In genomic region chr6:15158821-15159619, GRCh38 we compare ENCODE assay signal across 22 cellular contexts.
DNase-seq lines count a peak whose midpoint lies in the region; ATAC-seq and TF ChIP-seq lines count a peak whose summit lies in the region.
"Had no signal": no experiment of that assay in that cellular context is flagged by ENCODE, and none has a peak within 500 bp of the region (broad histone marks: within the 10 kb centered on the region; RNA-seq: fewer than 3 reads in every experiment).

No MANE protein-coding gene starts in this region.

- no peak overlapping the region for H3K4me3 ChIP-seq in WERI-Rb-1 (ENCODE audit: low read depth, low read length)
- H3K4me3 ChIP-seq in spleen, result no peak overlapping the region
- H3K4me3 ChIP-seq: A549; BLaER1 treated with 17β-estradiol and CSF1 and Interleukin-3, amounts not matched to agents 10 nM and 100 nM; GM12878; HAP-1 had no signal

- no peak for ATAC-seq in stimulated activated naive CD8-positive, alpha-beta T cell treated with anti-CD3 and anti-CD28 coated beads, Interleukin-15, amount 100 ng/mL, for 72 hours
- no peak for ATAC-seq in HG02610 (IDR thresholded peaks at IDR 0.05; ENCODE audit: unreplicated experiment)
- ATAC-seq: A549, GM12878 had no signal

- intact Hi-C loops in spleen (cut with DNase I; ENCODE audit: low total_unique reads), result no loop called here

- no peaks in the 10 kb centered on the region for H3K4me1 Mint-ChIP-seq in stimulated activated naive CD8-positive, alpha-beta T cell treated with anti-CD3 and anti-CD28 coated beads, Interleukin-15, Interleukin-2, amounts not matched to agents 100 ng/mL and 50 ng/mL, for 24 hours (ENCODE audit: low read depth)
- no peaks in the 10 kb centered on the region for H3K4me1 Mint-ChIP-seq in stimulated activated naive CD8-positive, alpha-beta T cell treated with anti-CD3 and anti-CD28 coated beads, Interleukin-15, amount 100 ng/mL, for 72 hours
- H3K4me1 Mint-ChIP-seq in neural crest cell, result no peaks in the 10 kb centered on the region
- H3K4me1 Mint-ChIP-seq: CD14-positive monocyte had no signal

- no peaks in the 10 kb centered on the region for H3K36me3 Mint-ChIP-seq in stimulated activated naive CD8-positive, alpha-beta T cell treated with anti-CD3 and anti-CD28 coated beads, Interleukin-15, Interleukin-2, amounts not matched to agents 100 ng/mL and 50 ng/mL, for 24 hours (ENCODE audit: low read depth)
- H3K36me3 Mint-ChIP-seq in neural crest cell (ENCODE audit: low read depth), result no peaks in the 10 kb centered on the region
- H3K36me3 Mint-ChIP-seq: CD14-positive monocyte had no signal

- H3K4me3 Mint-ChIP-seq in stimulated activated naive CD8-positive, alpha-beta T cell treated with anti-CD3 and anti-CD28 coated beads, Interleukin-15, Interleukin-2, amounts not matched to agents 100 ng/mL and 50 ng/mL, for 24 hours, result no peak overlapping the region
- no peak overlapping the region for H3K4me3 Mint-ChIP-seq in stimulated activated naive CD8-positive, alpha-beta T cell treated with anti-CD3 and anti-CD28 coated beads, Interleukin-15, amount 100 ng/mL, for 72 hours
- H3K4me3 Mint-ChIP-seq in neural crest cell, result no peak overlapping the region
- H3K4me3 Mint-ChIP-seq: CD14-positive monocyte; CD4-positive, alpha-beta T cell had no signal

- H3K27ac ChIP-seq in WERI-Rb-1 (no peak overlapping the region), spleen (no peak overlapping the region)
- H3K27ac ChIP-seq: A549; BLaER1 treated with 17β-estradiol and CSF1 and Interleukin-3, amounts not matched to agents 10 nM and 100 nM had no signal

- H3K27me3 Mint-ChIP-seq in stimulated activated naive CD8-positive, alpha-beta T cell treated with anti-CD3 and anti-CD28 coated beads, Interleukin-15, Interleukin-2, amounts not matched to agents 100 ng/mL and 50 ng/mL, for 24 hours, result no peaks in the 10 kb centered on the region
- H3K27me3 Mint-ChIP-seq in stimulated activated naive CD8-positive, alpha-beta T cell treated with anti-CD3 and anti-CD28 coated beads, Interleukin-15, amount 100 ng/mL, for 72 hours, result no peaks in the 10 kb centered on the region
- no peaks in the 10 kb centered on the region for H3K27me3 Mint-ChIP-seq in neural crest cell (ENCODE audit: low read depth)
- H3K27me3 Mint-ChIP-seq: CD4-positive, alpha-beta T cell had no signal

- peak overlapping the region; percentile 5 for H3K27ac Mint-ChIP-seq in stimulated activated naive CD8-positive, alpha-beta T cell treated with anti-CD3 and anti-CD28 coated beads, Interleukin-15, Interleukin-2, amounts not matched to agents 100 ng/mL and 50 ng/mL, for 24 hours
- H3K27ac Mint-ChIP-seq in stimulated activated naive CD8-positive, alpha-beta T cell treated with anti-CD3 and anti-CD28 coated beads, Interleukin-15, amount 100 ng/mL, for 72 hours, result no peak overlapping the region
- H3K27ac Mint-ChIP-seq in neural crest cell (ENCODE audit: unreplicated experiment), result peak overlapping the region; percentile 19
- H3K27ac Mint-ChIP-seq: CD14-positive monocyte; CD4-positive, alpha-beta T cell had no signal

- no peak for DNase-seq in stimulated activated naive CD8-positive, alpha-beta T cell treated with anti-CD3 and anti-CD28 coated beads, Interleukin-15, amount 100 ng/mL, for 72 hours
- DNase-seq in WERI-Rb-1 (peak; percentile 92), neural crest cell (ENCODE audit: low read depth, low spot score) (no peak), spleen (peak; percentile 24), GM03348 (ENCODE audit: low spot score) (no peak)
- no peak for DNase-seq in activated CD4-positive, alpha-beta T cell treated with anti-CD3 and anti-CD28 coated beads, Interleukin-2, amount 50 U/mL, for 1 hour
- DNase-seq: 8988T; ACHN; AML-193; BE2C; Calu3; CD4-positive, alpha-beta T cell; COR-L47; DND-41; GOT3 had no signal

- H3K9me3 ChIP-seq in WERI-Rb-1 (ENCODE audit: severe bottlenecking) (peaks cover 4% of the 10 kb centered on the region), spleen (no peaks in the 10 kb centered on the region)
- H3K9me3 ChIP-seq: A549, BE2C, HAP-1 had no signal

- H3K9me3 Mint-ChIP-seq in stimulated activated naive CD8-positive, alpha-beta T cell treated with anti-CD3 and anti-CD28 coated beads, Interleukin-15, Interleukin-2, amounts not matched to agents 100 ng/mL and 50 ng/mL, for 24 hours, result no peaks in the 10 kb centered on the region
- no peaks in the 10 kb centered on the region for H3K9me3 Mint-ChIP-seq in stimulated activated naive CD8-positive, alpha-beta T cell treated with anti-CD3 and anti-CD28 coated beads, Interleukin-15, amount 100 ng/mL, for 72 hours
- H3K9me3 Mint-ChIP-seq in neural crest cell, result no peaks in the 10 kb centered on the region
- H3K9me3 Mint-ChIP-seq: CD4-positive, alpha-beta T cell had no signal

- TF ChIP-seq CTCF in WERI-Rb-1 (IDR thresholded peaks at IDR 0.05; ENCODE audit: low read depth, low read length), result no peak
- no peak for TF ChIP-seq CTCF in neural crest cell (conservative IDR thresholded peaks at IDR 0.05)
- TF ChIP-seq CTCF in spleen (IDR thresholded peaks at IDR 0.05 in 8 of 11, conservative IDR thresholded peaks at IDR 0.05 in 3 of 11), result no peak

- 85 to 96% (median 91%) methylated on average over 10 of the region's 10 CpGs for WGBS in spleen, 5 donors

- TF ChIP-seq POLR2A in spleen (IDR thresholded peaks at IDR 0.05), result no peak

- H3K27me3 ChIP-seq in WERI-Rb-1 (ENCODE audit: insufficient read depth, low read depth, severe bottlenecking) (no peaks in the 10 kb centered on the region), spleen (replicated peaks in 1 of 7) (no peaks in the 10 kb centered on the region)
- H3K27me3 ChIP-seq: BE2C; BLaER1 treated with 17β-estradiol and CSF1 and Interleukin-3, amounts not matched to agents 10 nM and 100 nM had no signal

- H3K4me1 ChIP-seq in spleen, result no peaks in the 10 kb centered on the region
- H3K4me1 ChIP-seq: A549; BE2C; BLaER1 treated with 17β-estradiol and CSF1 and Interleukin-3, amounts not matched to agents 10 nM and 100 nM had no signal

- no peaks in the 10 kb centered on the region for H3K36me3 ChIP-seq in WERI-Rb-1
- no peaks in the 10 kb centered on the region for H3K36me3 ChIP-seq in spleen
- H3K36me3 ChIP-seq: BE2C; BLaER1 treated with 17β-estradiol and CSF1 and Interleukin-3, amounts not matched to agents 10 nM and 100 nM; HAP-1 had no signal

Comparison
In these comparisons a context has a peak if more than half of its experiments do, and no peak if none do; other contexts are left out.
1. H3K27ac Mint-ChIP-seq: peak in stimulated activated naive CD8-positive, alpha-beta T cell treated with anti-CD3 and anti-CD28 coated beads, Interleukin-15, Interleukin-2, amounts not matched to agents 100 ng/mL and 50 ng/mL, for 24 hours (single experiment) and neural crest cell (single experiment); none in stimulated activated naive CD8-positive, alpha-beta T cell treated with anti-CD3 and anti-CD28 coated beads, Interleukin-15, amount 100 ng/mL, for 72 hours (0 of 2).
2. DNase-seq: peak in WERI-Rb-1 (single experiment) and spleen (single experiment); none in stimulated activated naive CD8-positive, alpha-beta T cell treated with anti-CD3 and anti-CD28 coated beads, Interleukin-15, amount 100 ng/mL, for 72 hours (0 of 2), neural crest cell (single experiment), activated CD4-positive, alpha-beta T cell treated with anti-CD3 and anti-CD28 coated beads, Interleukin-2, amount 50 U/mL, for 1 hour (single experiment) and GM03348 (single experiment).